Comparison of ENCODE assay signal across 34 cellular contexts in the genomic region with DNA sequence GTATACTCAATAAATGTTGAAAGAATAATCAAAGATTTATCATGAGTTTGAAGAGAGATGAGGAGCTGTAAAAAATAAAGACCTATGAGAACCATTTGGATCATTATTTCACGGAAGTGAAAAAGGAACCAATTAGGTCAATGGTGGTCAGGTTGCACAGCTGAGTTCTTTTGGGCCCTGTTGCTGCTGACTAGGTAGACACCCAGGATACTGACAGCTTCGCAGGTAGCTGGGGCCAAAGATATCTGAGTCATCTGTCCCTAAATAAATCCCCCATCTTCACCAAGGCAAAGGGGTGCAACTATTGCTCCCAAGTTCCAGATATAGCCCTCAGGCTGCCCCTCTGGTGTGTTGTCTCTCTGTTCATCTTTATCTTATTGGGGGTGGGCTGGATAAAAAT. TPM values are rescaled to one million over a fixed set of nuclear protein-coding genes. Genes with fewer than 3 reads are reported as not detected.
"Had no signal": no experiment of that assay in that cellular context is flagged by ENCODE, and none has a peak within 500 bp of the region (broad histone marks: within the 10 kb centered on the region; RNA-seq: fewer than 3 reads in every experiment).

No MANE protein-coding gene starts in this region.

- DNase-seq: activated CD4-positive, alpha-beta memory T cell treated with anti-CD3 and anti-CD28 coated beads, Interleukin-2, amount 10 ng/mL, durations not matched to agents 7 days and 5 days; activated CD4-positive, alpha-beta T cell treated with anti-CD3 and anti-CD28 coated beads for 1 hour; activated CD4-positive, alpha-beta T cell treated with anti-CD3 and anti-CD28 coated beads for 48 hours; activated CD4-positive, CD25-positive, alpha-beta regulatory T cell; activated gamma-delta T cell; activated naive CD4-positive, alpha-beta T cell treated with Interleukin-2 at 50 U/mL for 16 hours; activated naive CD8-positive, alpha-beta T cell treated with anti-CD3 and anti-CD28 coated beads, Interleukin-2, amount 10 ng/mL, durations not matched to agents 7 days and 5 days; activated T-cell treated with anti-CD3 and anti-CD28 coated beads, Interleukin-2, amount 50 U/mL, for 1 hour; amygdala; Kasumi-1; MG63; MV-4-11; NCI-H1092; NCI-H1436 treated with DMSO at 0.1 percent for 48 hours; NCI-H1694 treated with DMSO at 0.1 percent for 48 hours; NCI-H2029; NCI-H345; NCI-H524 treated with DMSO at 0.1 percent for 48 hours; SIG-M5; T-helper 1 cell; T-helper 2 cell; T-helper 9 cell; WERI-Rb-1 had no signal

- H3K4me1 ChIP-seq: ascending aorta, Peyer's patch had no signal

- H3K4me3 ChIP-seq: ascending aorta, cardiac muscle cell, MG63, Peyer's patch had no signal

- H3K9me3 ChIP-seq: ascending aorta, MG63, Peyer's patch had no signal

- H3K27ac ChIP-seq: ascending aorta, cardiac muscle cell, WERI-Rb-1 had no signal

- ATAC-seq: Right ventricle myocardium inferior, SK-N-SH treated with all-trans-retinoic acid at 6 μM for 48 hours had no signal

- H3K4me3 Mint-ChIP-seq: activated CD4-positive, alpha-beta memory T cell treated with anti-CD3 and anti-CD28 coated beads, Interleukin-2, amount 10 ng/mL, durations not matched to agents 7 days and 5 days; activated naive CD4-positive, alpha-beta T cell treated with anti-CD3 and anti-CD28 coated beads, Interleukin-2, amount 50 U/mL, for 24 hours; activated naive CD8-positive, alpha-beta T cell treated with anti-CD3 and anti-CD28 coated beads, Interleukin-2, amount 10 ng/mL, durations not matched to agents 7 days and 5 days; central memory CD8-positive, alpha-beta T cell had no signal

- H3K36me3 ChIP-seq: ascending aorta, cardiac muscle cell, MG63, Peyer's patch, WERI-Rb-1 had no signal

- H3K27ac Mint-ChIP-seq: activated CD4-positive, alpha-beta memory T cell treated with anti-CD3 and anti-CD28 coated beads, Interleukin-2, amount 10 ng/mL, durations not matched to agents 7 days and 5 days; activated naive CD4-positive, alpha-beta T cell treated with anti-CD3 and anti-CD28 coated beads, Interleukin-2, amount 50 U/mL, for 24 hours; activated naive CD8-positive, alpha-beta T cell treated with anti-CD3 and anti-CD28 coated beads, Interleukin-2, amount 10 ng/mL, durations not matched to agents 7 days and 5 days; activated T-helper 2 cell treated with anti-CD3 and anti-CD28 coated beads, Interferon-gamma antibody, Interleukin-2, Interleukin-4, amounts not matched to agents 10 μg/mL and 5 μg/mL and 100 μg/mL, durations not matched to agents 14 hours and 24 hours and 36 hours had no signal

- H3K36me3 Mint-ChIP-seq: activated naive CD4-positive, alpha-beta T cell treated with anti-CD3 and anti-CD28 coated beads, Interleukin-2, amount 50 U/mL, for 24 hours; activated naive CD8-positive, alpha-beta T cell treated with anti-CD3 and anti-CD28 coated beads, Interleukin-2, amount 10 ng/mL, durations not matched to agents 7 days and 5 days had no signal

- H3K27me3 ChIP-seq: ascending aorta, cardiac muscle cell, MG63, Peyer's patch had no signal

- H3K9me3 Mint-ChIP-seq: activated CD4-positive, alpha-beta memory T cell treated with anti-CD3 and anti-CD28 coated beads, Interleukin-2, amount 10 ng/mL, durations not matched to agents 7 days and 5 days; activated naive CD4-positive, alpha-beta T cell treated with anti-CD3 and anti-CD28 coated beads, Interleukin-2, amount 50 U/mL, for 24 hours; activated naive CD8-positive, alpha-beta T cell treated with anti-CD3 and anti-CD28 coated beads, Interleukin-2, amount 10 ng/mL, durations not matched to agents 7 days and 5 days; activated T-helper 2 cell treated with anti-CD3 and anti-CD28 coated beads, Interferon-gamma antibody, Interleukin-2, Interleukin-4, amounts not matched to agents 10 μg/mL and 5 μg/mL and 100 μg/mL, durations not matched to agents 14 hours and 24 hours and 36 hours; central memory CD8-positive, alpha-beta T cell had no signal

- H3K4me1 Mint-ChIP-seq: activated CD4-positive, alpha-beta memory T cell treated with anti-CD3 and anti-CD28 coated beads, Interleukin-2, amount 10 ng/mL, durations not matched to agents 7 days and 5 days; activated naive CD4-positive, alpha-beta T cell treated with anti-CD3 and anti-CD28 coated beads, Interleukin-2, amount 50 U/mL, for 24 hours; activated naive CD8-positive, alpha-beta T cell treated with anti-CD3 and anti-CD28 coated beads, Interleukin-2, amount 10 ng/mL, durations not matched to agents 7 days and 5 days; central memory CD8-positive, alpha-beta T cell had no signal

RNA-seq across cellular contexts. Expression of gene ARL14, which starts 5.0 kb away (rescaled TPM):
- total RNA-seq: activated CD4-positive, alpha-beta memory T cell treated with anti-CD3 and anti-CD28 coated beads, Interleukin-2, amount 10 ng/mL, durations not matched to agents 7 days and 5 days; activated CD8-positive, alpha-beta memory T cell treated with anti-CD3 and anti-CD28 coated beads for 36 hours; activated naive CD8-positive, alpha-beta T cell treated with anti-CD3 and anti-CD28 coated beads, Interleukin-2, amount 10 ng/mL, durations not matched to agents 7 days and 5 days; activated T-helper 2 cell treated with anti-CD3 and anti-CD28 coated beads, Interferon-gamma antibody, Interleukin-2, Interleukin-4, amounts not matched to agents 10 μg/mL and 5 μg/mL and 100 μg/mL, durations not matched to agents 14 hours and 24 hours and 36 hours; ascending aorta; cardiac muscle cell; NCI-H460; Right ventricle myocardium inferior; SK-MEL-5 had no signal
- polyA plus RNA-seq: cardiac muscle cell had no signal
